Comparison of ENCODE assay signal across 10 cellular contexts in genomic region chr5:151298063-151298462, GRCh38. TPM values are rescaled to one million over a fixed set of nuclear protein-coding genes. Genes with fewer than 3 reads are reported as not detected.
DNase-seq lines count a peak whose midpoint lies in the region; ATAC-seq, FAIRE-seq and TF ChIP-seq lines count a peak whose summit lies in the region.
"Had no signal": no experiment of that assay in that cellular context is flagged by ENCODE, and none has a peak within 500 bp of the region (broad histone marks: within the 10 kb centered on the region; RNA-seq: fewer than 3 reads in every experiment).

No MANE protein-coding gene starts in this region.

- no peak overlapping the region for H3K4me3 ChIP-seq in HepG2 (replicated peaks in 1 of 3; ENCODE audit: insufficient read depth in 1 of 3, low read depth in 2 of 3, low read length in 3 of 3)

- no peak overlapping the region for H3K27ac Mint-ChIP-seq in activated T-helper 1 cell treated with anti-CD3 and anti-CD28 coated beads, Interleukin-12 subunit alpha, Interleukin-12 subunit beta, Interleukin-2, Interleukin-4 antibody, amounts not matched to agents 30 ng/mL and 10 ng/mL and 1 ng/mL, durations not matched to agents 14 hours and 24 hours and 36 hours
- no peak overlapping the region for H3K27ac Mint-ChIP-seq in natural killer cell
- no peak overlapping the region for H3K27ac Mint-ChIP-seq in activated T-helper 17 cell treated with anti-CD3 and anti-CD28 coated beads, Interleukin-2, amount 50 U/mL, for 72 hours
- H3K27ac Mint-ChIP-seq: T-helper 1 cell treated with Interleukin-12 subunit alpha and Interleukin-12 subunit beta and Interleukin-4 antibody, amounts not matched to agents 30 μg/mL and 1 μg/mL, for 36 hours had no signal

- H3K36me3 Mint-ChIP-seq in activated T-helper 1 cell treated with anti-CD3 and anti-CD28 coated beads, Interleukin-12 subunit alpha, Interleukin-12 subunit beta, Interleukin-2, Interleukin-4 antibody, amounts not matched to agents 30 ng/mL and 10 ng/mL and 1 ng/mL, durations not matched to agents 14 hours and 24 hours and 36 hours (ENCODE audit: low read depth), result no peaks in the 10 kb centered on the region
- no peaks in the 10 kb centered on the region for H3K36me3 Mint-ChIP-seq in natural killer cell
- no peaks in the 10 kb centered on the region for H3K36me3 Mint-ChIP-seq in activated T-helper 17 cell treated with anti-CD3 and anti-CD28 coated beads, Interleukin-2, amount 50 U/mL, for 72 hours (ENCODE audit: low read depth)

- in situ Hi-C loops in HepG2 (cut with HindIII; ENCODE audit: extremely low pct_ligation_motif_present, low pct_unique_long_range_greater_than_20kb), result no loop called here

- H3K4me2 ChIP-seq in HepG2 (ENCODE audit: low read depth, low read length), result no peak overlapping the region

- BruUV-seq in HepG2 (replicated peaks; lab: Mats Ljungman, UMichigan), result no TSS peak

- ATAC-seq in HepG2, result peak; percentile 96
- ATAC-seq in natural killer cell, result no peak
- ATAC-seq in GM18520 (IDR thresholded peaks at IDR 0.05; ENCODE audit: unreplicated experiment), result no peak
- no peak for ATAC-seq in activated T-helper 17 cell treated with anti-CD3 and anti-CD28 coated beads, Interleukin-2, amount 50 U/mL, for 72 hours (replicated peaks)

- H3K79me2 ChIP-seq in HepG2 (ENCODE audit: insufficient read depth, low read length), result no peaks in the 10 kb centered on the region

- H3K9me3 Mint-ChIP-seq in activated T-helper 1 cell treated with anti-CD3 and anti-CD28 coated beads, Interleukin-12 subunit alpha, Interleukin-12 subunit beta, Interleukin-2, Interleukin-4 antibody, amounts not matched to agents 30 ng/mL and 10 ng/mL and 1 ng/mL, durations not matched to agents 14 hours and 24 hours and 36 hours, result no peaks in the 10 kb centered on the region
- H3K9me3 Mint-ChIP-seq in natural killer cell, result no peaks in the 10 kb centered on the region
- no peaks in the 10 kb centered on the region for H3K9me3 Mint-ChIP-seq in activated T-helper 17 cell treated with anti-CD3 and anti-CD28 coated beads, Interleukin-2, amount 50 U/mL, for 72 hours
- H3K9me3 Mint-ChIP-seq: T-helper 1 cell treated with Interleukin-12 subunit alpha and Interleukin-12 subunit beta and Interleukin-4 antibody, amounts not matched to agents 30 μg/mL and 1 μg/mL, for 36 hours had no signal

- no peak overlapping the region for H3K4me3 Mint-ChIP-seq in activated T-helper 1 cell treated with anti-CD3 and anti-CD28 coated beads, Interleukin-12 subunit alpha, Interleukin-12 subunit beta, Interleukin-2, Interleukin-4 antibody, amounts not matched to agents 30 ng/mL and 10 ng/mL and 1 ng/mL, durations not matched to agents 14 hours and 24 hours and 36 hours
- H3K4me3 Mint-ChIP-seq in natural killer cell, result no peak overlapping the region
- no peak overlapping the region for H3K4me3 Mint-ChIP-seq in activated T-helper 17 cell treated with anti-CD3 and anti-CD28 coated beads, Interleukin-2, amount 50 U/mL, for 72 hours
- H3K4me3 Mint-ChIP-seq: T-helper 1 cell treated with Interleukin-12 subunit alpha and Interleukin-12 subunit beta and Interleukin-4 antibody, amounts not matched to agents 30 μg/mL and 1 μg/mL, for 36 hours had no signal

- no peak for TF ChIP-seq EP300 in HepG2 (IDR thresholded peaks at IDR 0.05; ENCODE audit: low read depth in 2 of 2, low read length in 2 of 2)
- no peak for TF ChIP-seq EP300 in HepG2 (CRISPR knock-in tag; IDR thresholded peaks at IDR 0.05; ENCODE audit: borderline replicate concordance)

- no peak for TF ChIP-seq RAD21 in HepG2 (CRISPR knock-in tag; IDR thresholded peaks at IDR 0.05)

- TF ChIP-seq CTCF in HepG2 (CRISPR knock-in tag; IDR thresholded peaks at IDR 0.05) (peak; percentile 66), natural killer cell (IDR thresholded peaks at IDR 0.05) (no peak)

- no peaks in the 10 kb centered on the region for H3K36me3 ChIP-seq in HepG2 (replicated peaks in 1 of 2; ENCODE audit: control insufficient read depth in 1 of 2, insufficient read depth in 2 of 2, low read length in 2 of 2)

- H2AFZ ChIP-seq in HepG2 (ENCODE audit: low read length), result no peak overlapping the region

- H3K4me1 Mint-ChIP-seq in activated T-helper 1 cell treated with anti-CD3 and anti-CD28 coated beads, Interleukin-12 subunit alpha, Interleukin-12 subunit beta, Interleukin-2, Interleukin-4 antibody, amounts not matched to agents 30 ng/mL and 10 ng/mL and 1 ng/mL, durations not matched to agents 14 hours and 24 hours and 36 hours (ENCODE audit: low read depth), result peaks cover 15% of the 10 kb centered on the region
- H3K4me1 Mint-ChIP-seq in natural killer cell, result peaks cover 0 to 4% of the 10 kb centered on the region in 2 donors
- H3K4me1 Mint-ChIP-seq in activated T-helper 17 cell treated with anti-CD3 and anti-CD28 coated beads, Interleukin-2, amount 50 U/mL, for 72 hours, result no peaks in the 10 kb centered on the region

- intact Hi-C loops in activated T-helper 1 cell treated with anti-CD3 and anti-CD28 coated beads, Interleukin-12 subunit alpha, Interleukin-12 subunit beta, Interleukin-2, Interleukin-4 antibody, amounts not matched to agents 30 ng/mL and 10 ng/mL and 1 ng/mL, durations not matched to agents 14 hours and 24 hours and 36 hours (cut with micrococcal nuclease), result loop anchor here (1.0 to 5.0 kb wide), 2 partner anchors 134 to 171 kb away; no protein-coding TSS in a partner anchor
- intact Hi-C loops in HepG2 (cut with micrococcal nuclease; ENCODE audit: unreplicated experiment), result loop anchor here (2.0 kb wide), 1 partner anchor 47 kb away; no protein-coding TSS in a partner anchor
- intact Hi-C loops in natural killer cell (cut with micrococcal nuclease), result no loop called here

- 1% methylated on average over 4 of the region's 4 CpGs for WGBS in HepG2 (ENCODE audit: low lambda C conversion rate)

- FAIRE-seq in HepG2 (lab: Jason Lieb, UNC), result no peak

- H3K27me3 Mint-ChIP-seq in activated T-helper 1 cell treated with anti-CD3 and anti-CD28 coated beads, Interleukin-12 subunit alpha, Interleukin-12 subunit beta, Interleukin-2, Interleukin-4 antibody, amounts not matched to agents 30 ng/mL and 10 ng/mL and 1 ng/mL, durations not matched to agents 14 hours and 24 hours and 36 hours (ENCODE audit: insufficient read depth), result peaks cover 12% of the 10 kb centered on the region
- peaks cover 20 to 42% of the 10 kb centered on the region in 2 donors for H3K27me3 Mint-ChIP-seq in natural killer cell (ENCODE audit: low read depth in 2 of 2)
- peaks cover 16% of the 10 kb centered on the region for H3K27me3 Mint-ChIP-seq in activated T-helper 17 cell treated with anti-CD3 and anti-CD28 coated beads, Interleukin-2, amount 50 U/mL, for 72 hours

- POLR2A ChIA-PET in HepG2 (lab: Yijun Ruan, JAX), result no interaction called here

- DNase-seq in GF-D8 (lab: John Stamatoyannopoulos, UW) (peak; percentile 9), HPDE6-E6E7 (ENCODE audit: extremely low spot score) (peak; percentile 63), HepG2 (ENCODE audit: low spot score) (peak; percentile 68), natural killer cell (no peak), superior temporal gyrus (ENCODE audit: extremely low spot score) (no peak)
- DNase-seq in activated T-helper 1 cell treated with anti-CD3 and anti-CD28 coated beads, Interleukin-12 subunit alpha, Interleukin-12 subunit beta, Interleukin-2, Interleukin-4 antibody, amounts not matched to agents 30 ng/mL and 10 ng/mL and 1 ng/mL, durations not matched to agents 14 hours and 24 hours and 36 hours (ENCODE audit: low spot score), result peak; percentile 5

- no peak overlapping the region for H3K27ac ChIP-seq in HepG2 (ENCODE audit: extremely low read length, insufficient read depth, low read length)

- no peaks in the 10 kb centered on the region for H3K9me3 ChIP-seq in HepG2 (ENCODE audit: low read length)

- TF ChIP-seq POLR2A in HepG2 (IDR thresholded peaks at IDR 0.05; ENCODE audit: insufficient read depth in 1 of 2, low read depth in 2 of 2, low read length in 2 of 2), result no peak

- no peak overlapping the region for H3K9ac ChIP-seq in HepG2 (ENCODE audit: insufficient read depth, low read depth, low read length)

- H3K4me1 ChIP-seq in HepG2 (ENCODE audit: insufficient read depth, low read length), result no peaks in the 10 kb centered on the region

- no peaks in the 10 kb centered on the region for H4K20me1 ChIP-seq in HepG2 (ENCODE audit: insufficient read depth, low read length)

- peaks cover 0 to 6% of the 10 kb centered on the region in 2 experiments; a peak in 1 of 5 replicates for H3K27me3 ChIP-seq in HepG2 (ENCODE audit: control insufficient read depth in 1 of 2, insufficient read depth in 2 of 2, low read length in 2 of 2)

- CTCF ChIA-PET in HepG2 (lab: Yijun Ruan, JAX; ENCODE audit: low intra/inter-chr PET ratio, low total read pairs), result interaction anchor here (0.8 kb wide), 1 partner anchor 47 kb away, joined by 4 read pairs; no protein-coding TSS in a partner anchor

RNA-seq across cellular contexts. Expression of gene SLC36A3, which starts 5.5 kb away (rescaled TPM):
- total RNA-seq in activated T-helper 1 cell treated with anti-CD3 and anti-CD28 coated beads, Interleukin-12 subunit alpha, Interleukin-12 subunit beta, Interleukin-2, Interleukin-4 antibody, amounts not matched to agents 30 ng/mL and 10 ng/mL and 1 ng/mL, durations not matched to agents 14 hours and 24 hours and 36 hours, result not detected in 2 replicates
- not detected in 2 replicates for total RNA-seq in HepG2 (2016; rRNA removed; fragmentation: Illumina TruSeq; extraction: Trizol)
- not detected in 2 replicates for total RNA-seq in HepG2 (2016; cell fraction: cytosol; rRNA removed; fragmentation: Illumina TruSeq; extraction: Trizol; ENCODE audit: low read depth)
- total RNA-seq in HepG2 (2016; cell fraction: insoluble cytoplasmic fraction; rRNA removed; fragmentation: Illumina TruSeq; extraction: Trizol), result not detected in 2 replicates
- not detected in 2 replicates for total RNA-seq in HepG2 (2016; cell fraction: membrane; rRNA removed; fragmentation: Illumina TruSeq; extraction: Trizol)
- not detected in 2 replicates for total RNA-seq in HepG2 (2016; cell fraction: nucleus; rRNA removed; fragmentation: Illumina TruSeq; extraction: Trizol)
- not detected in 2 replicates for polyA plus RNA-seq in HepG2 (2011; rRNA removed)
- not detected in 2 replicates for polyA plus RNA-seq in HepG2 (2011; cell fraction: cytosol; rRNA removed)
- polyA plus RNA-seq in HepG2 (2011; cell fraction: nucleus; rRNA removed), result not detected in 2 replicates
- polyA plus RNA-seq in HepG2 (2012), result not detected in 2 replicates
- polyA plus RNA-seq in HepG2 (2016; cell fraction: cytosol; fragmentation: Illumina TruSeq; extraction: Trizol; ENCODE audit: low read depth), result not detected in 2 replicates
- not detected in 2 replicates for polyA plus RNA-seq in HepG2 (2016; cell fraction: insoluble cytoplasmic fraction; fragmentation: Illumina TruSeq; extraction: Trizol; ENCODE audit: low read depth)
- polyA plus RNA-seq in HepG2 (2016; cell fraction: membrane; fragmentation: Illumina TruSeq; extraction: Trizol; ENCODE audit: low read depth), result not detected in 2 replicates
- polyA plus RNA-seq in HepG2 (2016; cell fraction: nucleus; fragmentation: Illumina TruSeq; extraction: Trizol; ENCODE audit: insufficient read depth, low read depth), result not detected in 2 replicates
- polyA minus RNA-seq in HepG2 (2011; rRNA and poly(A)+ RNA removed; ENCODE audit: low replicate concordance), result not detected in 2 replicates
- not detected in 2 replicates for polyA minus RNA-seq in HepG2 (2011; cell fraction: cytosol; rRNA and poly(A)+ RNA removed)
- polyA minus RNA-seq in HepG2 (2011; cell fraction: nucleus; rRNA and poly(A)+ RNA removed), result not detected in 2 replicates
- total RNA-seq in natural killer cell, result not detected
- not detected for total RNA-seq in activated T-helper 17 cell treated with anti-CD3 and anti-CD28 coated beads, Interleukin-2, amount 50 U/mL, for 72 hours
- total RNA-seq: lung microvascular endothelial cell had no signal

RNA-seq across cellular contexts. Expression of gene GM2A, which starts 45.1 kb away (rescaled TPM):
- total RNA-seq in activated T-helper 1 cell treated with anti-CD3 and anti-CD28 coated beads, Interleukin-12 subunit alpha, Interleukin-12 subunit beta, Interleukin-2, Interleukin-4 antibody, amounts not matched to agents 30 ng/mL and 10 ng/mL and 1 ng/mL, durations not matched to agents 14 hours and 24 hours and 36 hours, result 16.9 and 21.1 TPM in 2 replicates
- total RNA-seq in HepG2 (2016; rRNA removed; fragmentation: Illumina TruSeq; extraction: Trizol) (16.6 and 29.6 TPM in 2 replicates), natural killer cell (10 to 100 TPM in 2 of 3 donors, 1 to 10 TPM in 1; 9.6 to 15.9 (median 15.6) TPM)
- 4.1 and 4.6 TPM in 2 replicates for total RNA-seq in HepG2 (2016; cell fraction: cytosol; rRNA removed; fragmentation: Illumina TruSeq; extraction: Trizol; ENCODE audit: low read depth)
- total RNA-seq in HepG2 (2016; cell fraction: insoluble cytoplasmic fraction; rRNA removed; fragmentation: Illumina TruSeq; extraction: Trizol), result 17.1 and 30.7 TPM in 2 replicates
- total RNA-seq in HepG2 (2016; cell fraction: membrane; rRNA removed; fragmentation: Illumina TruSeq; extraction: Trizol), result 11.9 and 12.6 TPM in 2 replicates
- total RNA-seq in HepG2 (2016; cell fraction: nucleus; rRNA removed; fragmentation: Illumina TruSeq; extraction: Trizol), result 27.5 and 33.6 TPM in 2 replicates
- 12.9 and 14.6 TPM in 2 replicates for polyA plus RNA-seq in HepG2 (2011; rRNA removed)
- 11.3 TPM in 2 replicates for polyA plus RNA-seq in HepG2 (2011; cell fraction: cytosol; rRNA removed)
- polyA plus RNA-seq in HepG2 (2011; cell fraction: nucleus; rRNA removed), result 3.9 and 5.2 TPM in 2 replicates
- 8.5 and 11.0 TPM in 2 replicates for polyA plus RNA-seq in HepG2 (2012)
- 3.8 TPM in 2 replicates for polyA plus RNA-seq in HepG2 (2016; cell fraction: cytosol; fragmentation: Illumina TruSeq; extraction: Trizol; ENCODE audit: low read depth)
- polyA plus RNA-seq in HepG2 (2016; cell fraction: insoluble cytoplasmic fraction; fragmentation: Illumina TruSeq; extraction: Trizol; ENCODE audit: low read depth), result 21.4 and 21.7 TPM in 2 replicates
- 9.6 and 10.8 TPM in 2 replicates for polyA plus RNA-seq in HepG2 (2016; cell fraction: membrane; fragmentation: Illumina TruSeq; extraction: Trizol; ENCODE audit: low read depth)
- polyA plus RNA-seq in HepG2 (2016; cell fraction: nucleus; fragmentation: Illumina TruSeq; extraction: Trizol; ENCODE audit: insufficient read depth, low read depth), result 42.8 and 48.3 TPM in 2 replicates
- 9.2 and 31.1 TPM in 2 replicates for polyA minus RNA-seq in HepG2 (2011; rRNA and poly(A)+ RNA removed; ENCODE audit: low replicate concordance)
- polyA minus RNA-seq in HepG2 (2011; cell fraction: cytosol; rRNA and poly(A)+ RNA removed), result 12.1 and 12.7 TPM in 2 replicates
- 6.6 and 10.6 TPM in 2 replicates for polyA minus RNA-seq in HepG2 (2011; cell fraction: nucleus; rRNA and poly(A)+ RNA removed)
- total RNA-seq in activated T-helper 17 cell treated with anti-CD3 and anti-CD28 coated beads, Interleukin-2, amount 50 U/mL, for 72 hours, result 10 to 100 TPM; 32.2 to 41.1 TPM

RNA-seq across cellular contexts. Expression of gene SLC36A2, which starts 49.3 kb away (rescaled TPM):
- total RNA-seq in activated T-helper 1 cell treated with anti-CD3 and anti-CD28 coated beads, Interleukin-12 subunit alpha, Interleukin-12 subunit beta, Interleukin-2, Interleukin-4 antibody, amounts not matched to agents 30 ng/mL and 10 ng/mL and 1 ng/mL, durations not matched to agents 14 hours and 24 hours and 36 hours, result not detected in 2 replicates
- total RNA-seq in HepG2 (2016; rRNA removed; fragmentation: Illumina TruSeq; extraction: Trizol) (not detected in 2 replicates), natural killer cell (not detected)
- not detected in 2 replicates for total RNA-seq in HepG2 (2016; cell fraction: cytosol; rRNA removed; fragmentation: Illumina TruSeq; extraction: Trizol; ENCODE audit: low read depth)
- total RNA-seq in HepG2 (2016; cell fraction: insoluble cytoplasmic fraction; rRNA removed; fragmentation: Illumina TruSeq; extraction: Trizol), result not detected in 2 replicates
- not detected in 2 replicates for total RNA-seq in HepG2 (2016; cell fraction: membrane; rRNA removed; fragmentation: Illumina TruSeq; extraction: Trizol)
- total RNA-seq in HepG2 (2016; cell fraction: nucleus; rRNA removed; fragmentation: Illumina TruSeq; extraction: Trizol), result not detected in 2 replicates
- polyA plus RNA-seq in HepG2 (2011; rRNA removed), result 0.03 TPM in 1 of 2 replicates, not detected in the other
- not detected in 2 replicates for polyA plus RNA-seq in HepG2 (2011; cell fraction: cytosol; rRNA removed)
- not detected in 2 replicates for polyA plus RNA-seq in HepG2 (2011; cell fraction: nucleus; rRNA removed)
- polyA plus RNA-seq in HepG2 (2012), result 0.07 and 0.17 TPM in 2 replicates
- polyA plus RNA-seq in HepG2 (2016; cell fraction: cytosol; fragmentation: Illumina TruSeq; extraction: Trizol; ENCODE audit: low read depth), result not detected in 2 replicates
- not detected in 2 replicates for polyA plus RNA-seq in HepG2 (2016; cell fraction: insoluble cytoplasmic fraction; fragmentation: Illumina TruSeq; extraction: Trizol; ENCODE audit: low read depth)
- polyA plus RNA-seq in HepG2 (2016; cell fraction: membrane; fragmentation: Illumina TruSeq; extraction: Trizol; ENCODE audit: low read depth), result not detected in 2 replicates
- polyA plus RNA-seq in HepG2 (2016; cell fraction: nucleus; fragmentation: Illumina TruSeq; extraction: Trizol; ENCODE audit: insufficient read depth, low read depth), result not detected in 2 replicates
- polyA minus RNA-seq in HepG2 (2011; rRNA and poly(A)+ RNA removed; ENCODE audit: low replicate concordance), result not detected in 2 replicates
- polyA minus RNA-seq in HepG2 (2011; cell fraction: cytosol; rRNA and poly(A)+ RNA removed), result not detected in 2 replicates
- polyA minus RNA-seq in HepG2 (2011; cell fraction: nucleus; rRNA and poly(A)+ RNA removed), result not detected in 2 replicates
- not detected for total RNA-seq in activated T-helper 17 cell treated with anti-CD3 and anti-CD28 coated beads, Interleukin-2, amount 50 U/mL, for 72 hours
- total RNA-seq: lung microvascular endothelial cell had no signal

Comparison
In these comparisons a context has a peak if more than half of its experiments do, and no peak if none do; other contexts are left out.
1. DNase-seq: peak in GF-D8 (single experiment), HPDE6-E6E7 (single experiment), activated T-helper 1 cell treated with anti-CD3 and anti-CD28 coated beads, Interleukin-12 subunit alpha, Interleukin-12 subunit beta, Interleukin-2, Interleukin-4 antibody, amounts not matched to agents 30 ng/mL and 10 ng/mL and 1 ng/mL, durations not matched to agents 14 hours and 24 hours and 36 hours (single experiment) and HepG2 (single experiment); none in natural killer cell (single experiment) and superior temporal gyrus (single experiment).